In genomic region chr2:28320371-28320770, GRCh38 we compare ENCODE assay signal across 25 cellular contexts.
"Had no signal": no experiment of that assay in that cellular context is flagged by ENCODE, and none has a peak within 500 bp of the region (broad histone marks: within the 10 kb centered on the region; RNA-seq: fewer than 3 reads in every experiment).

No MANE protein-coding gene starts in this region.

- DNase-seq: activated B cell treated with CpG ODN at 0.5 μM for 24 hours; activated CD4-positive, alpha-beta memory T cell treated with anti-CD3 and anti-CD28 coated beads, Interleukin-2, amount 10 ng/mL, durations not matched to agents 7 days and 5 days; activated CD4-positive, alpha-beta T cell treated with anti-CD3 and anti-CD28 coated beads for 1 hour; activated CD4-positive, alpha-beta T cell treated with anti-CD3 and anti-CD28 coated beads, Interleukin-2, amount 50 U/mL, for 1 hour; activated gamma-delta T cell treated with Interleukin-2 at 50 U/mL for 16 hours; activated naive CD4-positive, alpha-beta T cell treated with anti-CD3 and anti-CD28 coated beads, Interleukin-2, amount 10 ng/mL, durations not matched to agents 7 days and 5 days; activated naive CD8-positive, alpha-beta T cell treated with anti-CD3 and anti-CD28 coated beads, Interleukin-2, amount 10 ng/mL, durations not matched to agents 7 days and 5 days; activated T-cell treated with anti-CD3 and anti-CD28 coated beads for 4 hours; activated T-cell treated with anti-CD3 and anti-CD28 coated beads, Interleukin-2, amount 50 U/mL, for 48 hours; anterior cingulate cortex; body of pancreas; NCI-H1105; NCI-H1436; NCI-H1694 treated with DMSO at 0.1 percent for 48 hours; NCI-H2029 treated with DMSO at 0.1 percent for 48 hours; NCI-H345; NCI-H510A; NCI-H526 treated with DMSO at 0.1 percent for 48 hours; NCI-H82; SIG-M5; T-helper 17 cell; T-helper 9 cell had no signal

- H3K4me2 ChIP-seq: KMS-11 had no signal

- H3K27ac Mint-ChIP-seq: activated B cell treated with CpG ODN at 0.5 μM for 24 hours; activated CD4-positive, alpha-beta memory T cell treated with anti-CD3 and anti-CD28 coated beads, Interleukin-2, amount 10 ng/mL, durations not matched to agents 7 days and 5 days; activated naive CD4-positive, alpha-beta T cell treated with anti-CD3 and anti-CD28 coated beads, Interleukin-2, amount 10 ng/mL, durations not matched to agents 7 days and 5 days; activated naive CD8-positive, alpha-beta T cell treated with anti-CD3 and anti-CD28 coated beads, Interleukin-2, amount 10 ng/mL, durations not matched to agents 7 days and 5 days; activated T-helper 17 cell treated with anti-CD3 and anti-CD28 coated beads, Interleukin-2, amount 50 U/mL, for 72 hours; T-helper 17 cell had no signal

- H3K27ac ChIP-seq: adrenal gland, body of pancreas, KMS-11 had no signal

- H3K9me3 Mint-ChIP-seq: activated B cell treated with CpG ODN at 0.5 μM for 24 hours; activated CD4-positive, alpha-beta memory T cell treated with anti-CD3 and anti-CD28 coated beads, Interleukin-2, amount 10 ng/mL, durations not matched to agents 7 days and 5 days; activated naive CD4-positive, alpha-beta T cell treated with anti-CD3 and anti-CD28 coated beads, Interleukin-2, amount 10 ng/mL, durations not matched to agents 7 days and 5 days; activated naive CD8-positive, alpha-beta T cell treated with anti-CD3 and anti-CD28 coated beads, Interleukin-2, amount 10 ng/mL, durations not matched to agents 7 days and 5 days; activated T-helper 17 cell treated with anti-CD3 and anti-CD28 coated beads, Interleukin-2, amount 50 U/mL, for 72 hours had no signal

- H3K9ac ChIP-seq: KMS-11 had no signal

- H3K27me3 ChIP-seq: adrenal gland, body of pancreas had no signal

- H3K36me3 Mint-ChIP-seq: activated naive CD4-positive, alpha-beta T cell treated with anti-CD3 and anti-CD28 coated beads, Interleukin-2, amount 10 ng/mL, durations not matched to agents 7 days and 5 days had no signal

- H3K27me3 Mint-ChIP-seq: activated B cell treated with CpG ODN at 0.5 μM for 24 hours; activated CD4-positive, alpha-beta memory T cell treated with anti-CD3 and anti-CD28 coated beads, Interleukin-2, amount 10 ng/mL, durations not matched to agents 7 days and 5 days; activated naive CD4-positive, alpha-beta T cell treated with anti-CD3 and anti-CD28 coated beads, Interleukin-2, amount 10 ng/mL, durations not matched to agents 7 days and 5 days; activated naive CD8-positive, alpha-beta T cell treated with anti-CD3 and anti-CD28 coated beads, Interleukin-2, amount 10 ng/mL, durations not matched to agents 7 days and 5 days; activated T-helper 17 cell treated with anti-CD3 and anti-CD28 coated beads, Interleukin-2, amount 50 U/mL, for 72 hours; T-helper 17 cell had no signal

- H3K4me3 Mint-ChIP-seq: activated B cell treated with CpG ODN at 0.5 μM for 24 hours; activated CD4-positive, alpha-beta memory T cell treated with anti-CD3 and anti-CD28 coated beads, Interleukin-2, amount 10 ng/mL, durations not matched to agents 7 days and 5 days; activated naive CD4-positive, alpha-beta T cell treated with anti-CD3 and anti-CD28 coated beads, Interleukin-2, amount 10 ng/mL, durations not matched to agents 7 days and 5 days; activated naive CD8-positive, alpha-beta T cell treated with anti-CD3 and anti-CD28 coated beads, Interleukin-2, amount 10 ng/mL, durations not matched to agents 7 days and 5 days; activated T-helper 17 cell treated with anti-CD3 and anti-CD28 coated beads, Interleukin-2, amount 50 U/mL, for 72 hours; T-helper 17 cell had no signal

- ATAC-seq: activated T-helper 17 cell treated with anti-CD3 and anti-CD28 coated beads, Interleukin-2, amount 50 U/mL, for 72 hours; body of pancreas; T-helper 17 cell had no signal

- H3K9me3 ChIP-seq: adrenal gland, body of pancreas had no signal

- H3K4me3 ChIP-seq: adrenal gland, body of pancreas had no signal
